Comparison of ENCODE assay signal across 2 cellular contexts in the genomic region with DNA sequence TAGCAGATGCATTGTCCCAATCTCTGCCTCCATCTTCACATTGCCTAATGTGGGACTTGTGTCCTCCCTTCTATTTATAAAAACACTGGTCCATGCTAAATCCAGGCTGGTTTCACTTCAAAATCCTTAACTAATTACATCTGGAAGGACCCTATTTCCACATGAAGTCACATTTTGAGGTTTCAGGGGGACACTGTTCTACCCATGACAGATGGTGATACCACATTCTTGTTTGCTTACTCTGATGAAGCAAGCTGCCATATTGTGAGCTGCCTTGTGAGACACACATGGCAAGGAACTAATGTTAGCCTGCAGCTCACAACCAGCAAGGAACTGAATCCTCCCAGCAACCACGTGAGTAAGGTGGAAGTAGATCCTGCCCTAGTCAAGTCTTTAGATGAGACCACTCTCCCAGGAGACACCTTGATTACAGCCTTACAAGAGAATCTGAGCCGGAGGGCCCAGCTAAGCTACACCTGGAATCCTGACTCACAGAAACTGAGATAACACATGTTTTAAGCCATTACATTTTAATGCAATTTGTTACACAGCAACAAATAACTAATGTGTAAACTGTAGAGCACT.
A peak's percentile ranks its signal among the peaks of the same experiment; 100 is the strongest.
TF ChIP-seq lines count a peak whose summit lies in the region.

No MANE protein-coding gene starts in this region.

TF ChIP-seq in GM12878, 131 proteins besides CTCF, POLR2A, EP300 and RAD21:
- no peak for TF ChIP-seq MTA2 (IDR thresholded peaks at IDR 0.05; ENCODE audit: low read depth)
- TF ChIP-seq WRNIP1 (IDR thresholded peaks at IDR 0.05; ENCODE audit: borderline replicate concordance, low read depth, low read length) = no peak
- TF ChIP-seq, protein P1, sequence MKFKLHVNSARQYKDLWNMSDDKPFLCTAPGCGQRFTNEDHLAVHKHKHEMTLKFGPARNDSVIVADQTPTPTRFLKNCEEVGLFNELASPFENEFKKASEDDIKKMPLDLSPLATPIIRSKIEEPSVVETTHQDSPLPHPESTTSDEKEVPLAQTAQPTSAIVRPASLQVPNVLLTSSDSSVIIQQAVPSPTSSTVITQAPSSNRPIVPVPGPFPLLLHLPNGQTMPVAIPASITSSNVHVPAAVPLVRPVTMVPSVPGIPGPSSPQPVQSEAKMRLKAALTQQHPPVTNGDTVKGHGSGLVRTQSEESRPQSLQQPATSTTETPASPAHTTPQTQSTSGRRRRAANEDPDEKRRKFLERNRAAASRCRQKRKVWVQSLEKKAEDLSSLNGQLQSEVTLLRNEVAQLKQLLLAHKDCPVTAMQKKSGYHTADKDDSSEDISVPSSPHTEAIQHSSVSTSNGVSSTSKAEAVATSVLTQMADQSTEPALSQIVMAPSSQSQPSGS (IDR thresholded peaks at IDR 0.05; ENCODE audit: low read length) = no peak
- TF ChIP-seq IKZF2 (IDR thresholded peaks at IDR 0.05) = no peak
- no peak for TF ChIP-seq CBX3 (IDR thresholded peaks at IDR 0.05; ENCODE audit: borderline replicate concordance, low read depth)
- no peak for TF ChIP-seq MEF2A (IDR thresholded peaks at IDR 0.05; ENCODE audit: insufficient read depth, low read depth, low read length)
- TF ChIP-seq LARP7 (IDR thresholded peaks at IDR 0.05) = no peak
- no peak for TF ChIP-seq CREB1 (IDR thresholded peaks at IDR 0.05; ENCODE audit: low read depth)
- TF ChIP-seq BRCA1 (IDR thresholded peaks at IDR 0.05; ENCODE audit: low read depth, low read length) = no peak
- no peak for TF ChIP-seq CEBPB (IDR thresholded peaks at IDR 0.05; ENCODE audit: borderline replicate concordance in 1 of 2, low read depth in 2 of 2, low read length in 2 of 2)
- TF ChIP-seq SRF (IDR thresholded peaks at IDR 0.05; ENCODE audit: low read depth in 2 of 2, low read length in 2 of 2) = no peak
- TF ChIP-seq, protein P2, sequence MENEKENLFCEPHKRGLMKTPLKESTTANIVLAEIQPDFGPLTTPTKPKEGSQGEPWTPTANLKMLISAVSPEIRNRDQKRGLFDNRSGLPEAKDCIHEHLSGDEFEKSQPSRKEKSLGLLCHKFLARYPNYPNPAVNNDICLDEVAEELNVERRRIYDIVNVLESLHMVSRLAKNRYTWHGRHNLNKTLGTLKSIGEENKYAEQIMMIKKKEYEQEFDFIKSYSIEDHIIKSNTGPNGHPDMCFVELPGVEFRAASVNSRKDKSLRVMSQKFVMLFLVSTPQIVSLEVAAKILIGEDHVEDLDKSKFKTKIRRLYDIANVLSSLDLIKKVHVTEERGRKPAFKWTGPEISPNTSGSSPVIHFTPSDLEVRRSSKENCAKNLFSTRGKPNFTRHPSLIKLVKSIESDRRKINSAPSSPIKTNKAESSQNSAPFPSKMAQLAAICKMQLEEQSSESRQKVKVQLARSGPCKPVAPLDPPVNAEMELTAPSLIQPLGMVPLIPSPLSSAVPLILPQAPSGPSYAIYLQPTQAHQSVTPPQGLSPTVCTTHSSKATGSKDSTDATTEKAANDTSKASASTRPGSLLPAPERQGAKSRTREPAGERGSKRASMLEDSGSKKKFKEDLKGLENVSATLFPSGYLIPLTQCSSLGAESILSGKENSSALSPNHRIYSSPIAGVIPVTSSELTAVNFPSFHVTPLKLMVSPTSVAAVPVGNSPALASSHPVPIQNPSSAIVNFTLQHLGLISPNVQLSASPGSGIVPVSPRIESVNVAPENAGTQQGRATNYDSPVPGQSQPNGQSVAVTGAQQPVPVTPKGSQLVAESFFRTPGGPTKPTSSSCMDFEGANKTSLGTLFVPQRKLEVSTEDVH (IDR thresholded peaks at IDR 0.05; ENCODE audit: low read depth, partially characterized antibody) = no peak
- no peak for TF ChIP-seq SMC3 (IDR thresholded peaks at IDR 0.05; ENCODE audit: borderline replicate concordance, low read length)
- TF ChIP-seq, protein P3, sequence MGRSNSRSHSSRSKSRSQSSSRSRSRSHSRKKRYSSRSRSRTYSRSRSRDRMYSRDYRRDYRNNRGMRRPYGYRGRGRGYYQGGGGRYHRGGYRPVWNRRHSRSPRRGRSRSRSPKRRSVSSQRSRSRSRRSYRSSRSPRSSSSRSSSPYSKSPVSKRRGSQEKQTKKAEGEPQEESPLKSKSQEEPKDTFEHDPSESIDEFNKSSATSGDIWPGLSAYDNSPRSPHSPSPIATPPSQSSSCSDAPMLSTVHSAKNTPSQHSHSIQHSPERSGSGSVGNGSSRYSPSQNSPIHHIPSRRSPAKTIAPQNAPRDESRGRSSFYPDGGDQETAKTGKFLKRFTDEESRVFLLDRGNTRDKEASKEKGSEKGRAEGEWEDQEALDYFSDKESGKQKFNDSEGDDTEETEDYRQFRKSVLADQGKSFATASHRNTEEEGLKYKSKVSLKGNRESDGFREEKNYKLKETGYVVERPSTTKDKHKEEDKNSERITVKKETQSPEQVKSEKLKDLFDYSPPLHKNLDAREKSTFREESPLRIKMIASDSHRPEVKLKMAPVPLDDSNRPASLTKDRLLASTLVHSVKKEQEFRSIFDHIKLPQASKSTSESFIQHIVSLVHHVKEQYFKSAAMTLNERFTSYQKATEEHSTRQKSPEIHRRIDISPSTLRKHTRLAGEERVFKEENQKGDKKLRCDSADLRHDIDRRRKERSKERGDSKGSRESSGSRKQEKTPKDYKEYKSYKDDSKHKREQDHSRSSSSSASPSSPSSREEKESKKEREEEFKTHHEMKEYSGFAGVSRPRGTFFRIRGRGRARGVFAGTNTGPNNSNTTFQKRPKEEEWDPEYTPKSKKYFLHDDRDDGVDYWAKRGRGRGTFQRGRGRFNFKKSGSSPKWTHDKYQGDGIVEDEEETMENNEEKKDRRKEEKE (IDR thresholded peaks at IDR 0.05) = no peak
- TF ChIP-seq ZSCAN29 (IDR thresholded peaks at IDR 0.05) = no peak

TF ChIP-seq in HepG2, 621 proteins besides CTCF, POLR2A, EP300 and RAD21:
- no peak for TF ChIP-seq NCOA2 (CRISPR knock-in tag; IDR thresholded peaks at IDR 0.05)
- peak; percentile 21 for TF ChIP-seq RBM22 (optimal IDR thresholded peaks at IDR 0.05; ENCODE audit: low read length)
- TF ChIP-seq SP4 (CRISPR knock-in tag; IDR thresholded peaks at IDR 0.05) = no peak
- TF ChIP-seq SETDB1 (CRISPR knock-in tag; IDR thresholded peaks at IDR 0.05; ENCODE audit: borderline replicate concordance) = no peak
